Comparison of ENCODE assay signal across 2 cellular contexts in genomic region chr2:25856377-25856776, GRCh38.
TF ChIP-seq lines count a peak whose summit lies in the region.

No MANE protein-coding gene starts in this region.

TF ChIP-seq in GM23338, 12 proteins besides CTCF, POLR2A, EP300 and RAD21 (continued from another document):
- no peak for TF ChIP-seq ZNF462 (CRISPR knock-in tag; IDR thresholded peaks at IDR 0.05)
- TF ChIP-seq NANOG (IDR thresholded peaks at IDR 0.05; ENCODE audit: borderline replicate concordance), result no peak
- TF ChIP-seq POLR2AphosphoS5 (IDR thresholded peaks at IDR 0.05; ENCODE audit: low read depth), result no peak
- no peak for TF ChIP-seq ZNF114 (CRISPR knock-in tag; IDR thresholded peaks at IDR 0.05)
- no peak for TF ChIP-seq ETS1 (IDR thresholded peaks at IDR 0.05)
- no peak for TF ChIP-seq EZH2phosphoT487 (IDR thresholded peaks at IDR 0.05; ENCODE audit: unreplicated experiment)
- TF ChIP-seq JUNB (IDR thresholded peaks at IDR 0.05; ENCODE audit: unreplicated experiment), result no peak

TF ChIP-seq in WTC11, 78 proteins besides CTCF, POLR2A, EP300 and RAD21 (continued from another document):
- TF ChIP-seq ATF6 (CRISPR knock-in tag; IDR thresholded peaks at IDR 0.05) (no peak), ATF2 (CRISPR knock-in tag; IDR thresholded peaks at IDR 0.05; ENCODE audit: borderline replicate concordance, low read depth) (no peak), E2F5 (CRISPR knock-in tag; IDR thresholded peaks at IDR 0.05) (no peak), NFYB (CRISPR knock-in tag; conservative IDR thresholded peaks at IDR 0.05; ENCODE audit: low read depth) (no peak)
TF ChIP-seq in WTC11: peak in this region for 0.
